In the genomic region with DNA sequence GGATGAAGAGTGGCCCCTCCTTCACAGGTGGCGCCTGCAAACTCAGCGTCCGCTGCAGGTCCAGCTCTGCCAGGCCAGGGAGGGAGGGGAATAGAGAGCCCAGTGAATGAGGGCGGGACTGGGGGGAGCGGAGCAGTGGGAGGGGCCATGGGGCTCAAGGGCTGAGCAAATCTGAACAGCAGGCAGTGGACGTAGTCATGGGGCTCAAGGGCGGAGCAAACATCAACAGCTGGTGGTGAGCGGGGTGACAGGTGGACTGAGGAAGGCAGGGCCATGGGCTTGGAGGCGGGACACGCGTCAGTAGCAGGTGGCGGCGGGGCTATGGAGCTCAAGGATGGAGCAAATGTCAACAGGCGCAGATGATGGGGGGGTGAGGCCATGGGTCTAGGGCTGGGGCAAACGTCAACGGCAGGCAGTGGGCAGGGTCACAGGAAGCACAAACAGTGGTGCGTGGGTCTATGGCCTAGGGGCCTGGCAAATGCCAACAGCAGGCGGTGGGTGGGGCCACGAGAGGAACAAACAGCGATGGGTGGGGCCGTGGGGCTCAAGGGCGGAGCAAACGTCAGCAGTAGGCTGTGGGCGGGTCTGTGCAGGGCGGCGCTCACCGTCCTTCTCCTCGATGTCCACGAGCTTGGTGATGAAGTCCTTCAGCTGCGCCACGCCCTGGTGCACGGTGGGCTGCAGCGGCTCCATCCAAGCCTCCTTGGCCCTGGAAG, we compare ENCODE assay signal across 6 cellular contexts. TPM values are rescaled to one million over a fixed set of nuclear protein-coding genes. Genes with fewer than 3 reads are reported as not detected.
DNase-seq lines count a peak whose midpoint lies in the region; ATAC-seq lines count a peak whose summit lies in the region.
"Not testable (repeated sequence)": the region's sequence is repeated elsewhere in the genome, so short reads cannot be mapped to it uniquely, and the experiment has no call there.

No MANE protein-coding gene starts in this region.

- peak overlapping the region; percentile 51 for H3K4me3 Mint-ChIP-seq in activated CD4-positive, alpha-beta T cell treated with anti-CD3 and anti-CD28 coated beads for 36 hours

- POLR2A ChIA-PET in activated CD4-positive, alpha-beta T cell treated with anti-CD3 and anti-CD28 coated beads for 36 hours (lab: Charles Lee) = not testable (repeated sequence)

- H3K4me1 Mint-ChIP-seq in activated CD4-positive, alpha-beta T cell treated with anti-CD3 and anti-CD28 coated beads for 36 hours = not testable (repeated sequence)

- not testable (repeated sequence) for H3K27ac Mint-ChIP-seq in activated CD4-positive, alpha-beta T cell treated with anti-CD3 and anti-CD28 coated beads for 36 hours

- H3K9me3 Mint-ChIP-seq in activated CD4-positive, alpha-beta T cell treated with anti-CD3 and anti-CD28 coated beads for 36 hours (ENCODE audit: low read depth) = not testable (repeated sequence)

- H3K27me3 Mint-ChIP-seq in activated CD4-positive, alpha-beta T cell treated with anti-CD3 and anti-CD28 coated beads for 36 hours = not testable (repeated sequence)

- ATAC-seq in GM18502 (IDR thresholded peaks at IDR 0.05; ENCODE audit: poor library complexity, unreplicated experiment) = peak; percentile 35
- ATAC-seq in GM21619 (IDR thresholded peaks at IDR 0.05; ENCODE audit: unreplicated experiment) = peak; percentile 63
- ATAC-seq in HG03103 (IDR thresholded peaks at IDR 0.05; ENCODE audit: low read depth, unreplicated experiment) = peak; percentile 30
- peak; percentile 67 for ATAC-seq in activated CD4-positive, alpha-beta T cell treated with anti-CD3 and anti-CD28 coated beads for 36 hours
- peak; percentile 75 for ATAC-seq in Right ventricle myocardium inferior
- peak; percentile 81 for ATAC-seq in sciatic nerve

- H3K36me3 Mint-ChIP-seq in activated CD4-positive, alpha-beta T cell treated with anti-CD3 and anti-CD28 coated beads for 36 hours (ENCODE audit: low read depth) = not testable (repeated sequence)

- intact Hi-C loops in activated CD4-positive, alpha-beta T cell treated with anti-CD3 and anti-CD28 coated beads for 36 hours (cut with DNase I, micrococcal nuclease); Right ventricle myocardium inferior (cut with DNase I); sciatic nerve (cut with DNase I): not testable (repeated sequence)

- CTCF ChIA-PET in activated CD4-positive, alpha-beta T cell treated with anti-CD3 and anti-CD28 coated beads for 36 hours (lab: Charles Lee) = not testable (repeated sequence)

- peak; percentile 72 for DNase-seq in activated CD4-positive, alpha-beta T cell treated with anti-CD3 and anti-CD28 coated beads for 36 hours
- not testable (repeated sequence) for DNase-seq in Right ventricle myocardium inferior (ENCODE audit: missing footprints); sciatic nerve (ENCODE audit: low spot score)

RNA-seq across cellular contexts. Expression of a gene that starts 14.7 kb away (rescaled TPM):
- 10 to 100 TPM; 32.6 to 46.1 TPM for total RNA-seq in activated CD4-positive, alpha-beta T cell treated with anti-CD3 and anti-CD28 coated beads for 36 hours
- 49.0 TPM for total RNA-seq in Right ventricle myocardium inferior
- total RNA-seq in sciatic nerve = 31.6 TPM

RNA-seq across cellular contexts. Expression of a gene that starts 24.2 kb away (rescaled TPM):
- total RNA-seq in activated CD4-positive, alpha-beta T cell treated with anti-CD3 and anti-CD28 coated beads for 36 hours = 10 to 100 TPM; 28.6 to 30.1 TPM
- total RNA-seq in Right ventricle myocardium inferior (7.8 TPM), sciatic nerve (59.3 TPM)

RNA-seq across cellular contexts. Expression of a gene that starts 28.6 kb away (rescaled TPM):
- total RNA-seq in activated CD4-positive, alpha-beta T cell treated with anti-CD3 and anti-CD28 coated beads for 36 hours = 10 to 100 TPM; 13.6 to 14.4 TPM
- total RNA-seq in Right ventricle myocardium inferior (10.0 TPM), sciatic nerve (11.1 TPM)

RNA-seq across cellular contexts. Expression of a gene that starts 28.7 kb away (rescaled TPM):
- total RNA-seq in activated CD4-positive, alpha-beta T cell treated with anti-CD3 and anti-CD28 coated beads for 36 hours = 1 to 10 TPM; 6.1 to 9.1 TPM
- total RNA-seq in Right ventricle myocardium inferior (5.8 TPM), sciatic nerve (8.6 TPM)

RNA-seq across cellular contexts. Expression of a gene that starts 50.1 kb away (rescaled TPM):
- total RNA-seq in activated CD4-positive, alpha-beta T cell treated with anti-CD3 and anti-CD28 coated beads for 36 hours = 10 to 100 TPM; 23.4 to 43.5 TPM
- total RNA-seq in Right ventricle myocardium inferior (2.8 TPM), sciatic nerve (31.6 TPM)

Comparison
In these comparisons a context has a peak if more than half of its experiments do, and no peak if none do; other contexts are left out.
1. ATAC-seq: peak in every context shown above with its lines; median percentile 81 in sciatic nerve; 75 in Right ventricle myocardium inferior; 67 in activated CD4-positive, alpha-beta T cell treated with anti-CD3 and anti-CD28 coated beads for 36 hours; 63 in GM21619; 35 in GM18502; 30 in HG03103.